ENCODE assay signal across 8 cellular contexts in genomic region chr3:155743616-155744015, GRCh38. TPM values are rescaled to one million over a fixed set of nuclear protein-coding genes. Genes with fewer than 3 reads are reported as not detected.
DNase-seq lines count a peak whose midpoint lies in the region; ATAC-seq, FAIRE-seq and TF ChIP-seq lines count a peak whose summit lies in the region.

No MANE protein-coding gene starts in this region.

- DNase-seq in GM20000 (ENCODE audit: low spot score), result peak; percentile 30
- DNase-seq in Peyer's patch, result no peak
- no peak for DNase-seq in fibroblast of mammary gland (ENCODE audit: low read depth)
- no peak for DNase-seq in sigmoid colon
- no peak for DNase-seq in GM12892 (ENCODE audit: insufficient read length)
- DNase-seq in DMS153 (lab: John Stamatoyannopoulos, UW), result no peak

- H3K36me3 ChIP-seq in Peyer's patch (no peaks in the 10 kb centered on the region), sigmoid colon (no peaks in the 10 kb centered on the region)

- intact Hi-C loops in sigmoid colon (cut with DNase I), result no loop called here

- H3K27me3 ChIP-seq in Peyer's patch (no peaks in the 10 kb centered on the region), sigmoid colon (peaks cover 0 to 14% (median 0%) of the 10 kb centered on the region in 3 donors)

- no peak for TF ChIP-seq CTCF in GM20000 (IDR thresholded peaks at IDR 0.05; ENCODE audit: extremely low read depth, missing control alignments)
- no peak for TF ChIP-seq CTCF in Peyer's patch (IDR thresholded peaks at IDR 0.05)
- no peak for TF ChIP-seq CTCF in fibroblast of mammary gland (conservative IDR thresholded peaks at IDR 0.05; ENCODE audit: control insufficient read depth, insufficient read depth, low read depth, low read length)
- no peak for TF ChIP-seq CTCF in sigmoid colon (IDR thresholded peaks at IDR 0.05)

- WGBS in sigmoid colon, 2 donors, result 4 to 14% methylated on average over 8 of the region's 8 CpGs

- TF ChIP-seq EP300 in sigmoid colon (IDR thresholded peaks at IDR 0.05), result no peak

- peak overlapping the region; percentile 45 to 76 (median 58) for H3K4me3 ChIP-seq in Peyer's patch
- H3K4me3 ChIP-seq in fibroblast of mammary gland (ENCODE audit: control insufficient read depth, low read depth, low read length), result peak overlapping the region; percentile 70
- H3K4me3 ChIP-seq in sigmoid colon, result peak overlapping the region; percentile 45 to 69 (median 64)

- ATAC-seq in GM18868 (IDR thresholded peaks at IDR 0.05; ENCODE audit: unreplicated experiment) (no peak), HG03442 (IDR thresholded peaks at IDR 0.05; ENCODE audit: unreplicated experiment) (no peak)

- H3K27ac ChIP-seq in Peyer's patch (peak overlapping the region in 2 of 4 donors; percentile 13 to 15), sigmoid colon (peak overlapping the region in 1 of 4 donors; percentile 14)

- H3K9me3 ChIP-seq in Peyer's patch (no peaks in the 10 kb centered on the region), sigmoid colon (no peaks in the 10 kb centered on the region)

- H3K4me1 ChIP-seq in Peyer's patch (peaks cover 0 to 5% (median 0%) of the 10 kb centered on the region in 4 donors), sigmoid colon (peaks cover 0 to 24% (median 5%) of the 10 kb centered on the region in 4 donors)

- FAIRE-seq in GM12892 (lab: Jason Lieb, UNC), result no peak

- TF ChIP-seq POLR2A in Peyer's patch (IDR thresholded peaks at IDR 0.05), result no peak
- TF ChIP-seq POLR2A in sigmoid colon (IDR thresholded peaks at IDR 0.05), result no peak
- no peak for TF ChIP-seq POLR2A in GM12892 (IDR thresholded peaks at IDR 0.05; ENCODE audit: low read depth, low read length)

RNA-seq across cellular contexts. Expression of gene PLCH1, which starts 1.3 kb away (rescaled TPM):
- 10 to 100 TPM in 3 of 4 donors, 1 to 10 TPM in 1; 8.3 to 19.1 (median 12.7) TPM for total RNA-seq in Peyer's patch
- total RNA-seq in sigmoid colon, result under 1 TPM; 0.36 to 0.83 (median 0.62) TPM
- 1 to 10 TPM in 2 of 3 donors, under 1 TPM in 1; 0.92 to 1.9 (median 1.2) TPM for polyA plus RNA-seq in sigmoid colon
- not detected for polyA plus RNA-seq in GM12892 (2012; ENCODE audit: missing spikeins)

Comparison
In these comparisons a context has a peak if more than half of its experiments do, and no peak if none do; other contexts are left out.
1. RNA of gene PLCH1, which starts 1.3 kb away (total RNA-seq): 8.3 to 19.1 TPM in Peyer's patch; 0.36 to 0.83 TPM in sigmoid colon; every median in the first group is over 4 times any median in the second.
2. Peak in every context shown above with its lines, with median percentiles within 50 percentile points of each other: H3K4me3 ChIP-seq.